Comparison of ENCODE assay signal across 24 cellular contexts in the genomic region with DNA sequence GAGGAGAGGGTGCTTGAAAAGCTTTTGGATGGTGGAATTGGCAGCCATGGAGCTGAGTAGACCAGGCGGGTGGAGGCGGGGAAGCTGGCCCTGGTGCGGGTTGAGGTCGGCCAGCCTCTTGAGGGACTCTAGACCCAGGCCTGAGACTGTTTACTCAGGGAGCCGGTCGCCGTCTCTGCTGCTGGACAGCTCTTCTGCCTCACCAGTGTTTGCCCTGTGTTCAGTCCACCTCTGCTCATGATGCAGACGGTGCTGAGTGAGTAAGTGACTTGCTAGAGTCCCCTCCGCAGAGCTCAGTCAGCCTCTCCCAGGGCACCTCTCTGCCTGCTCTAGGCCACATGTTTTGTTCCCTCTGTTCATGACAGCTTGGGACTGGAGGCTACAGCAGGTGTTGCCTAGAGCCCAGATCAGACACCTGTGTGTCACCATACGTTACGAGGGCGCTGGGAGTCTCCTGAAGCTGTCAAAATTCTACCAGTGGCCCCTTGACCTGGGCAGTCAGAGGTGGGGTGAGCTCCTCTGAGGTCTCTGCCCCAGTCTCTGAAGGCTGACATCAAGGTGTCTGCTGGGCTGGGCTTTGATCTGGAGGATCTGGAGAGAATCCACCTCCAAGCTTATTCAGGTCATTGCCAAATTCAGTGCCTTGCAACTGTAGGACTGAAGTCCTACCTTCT.
DNase-seq lines count a peak whose midpoint lies in the region; ATAC-seq, FAIRE-seq and TF ChIP-seq lines count a peak whose summit lies in the region.
"Had no signal": no experiment of that assay in that cellular context is flagged by ENCODE, and none has a peak within 500 bp of the region (broad histone marks: within the 10 kb centered on the region; RNA-seq: fewer than 3 reads in every experiment).

No MANE protein-coding gene starts in this region.

- H3K27me3 ChIP-seq in PC-3 (ENCODE audit: low read length) (no peaks in the 10 kb centered on the region), left lung (peaks cover 12 to 48% of the 10 kb centered on the region in 2 donors), pancreas (peaks cover 0 to 7% (median 0%) of the 10 kb centered on the region in 4 donors)
- H3K27me3 ChIP-seq: adrenal gland had no signal

- H3K4me1 ChIP-seq in PC-3 (ENCODE audit: insufficient read depth, low read length) (no peaks in the 10 kb centered on the region), left lung (no peaks in the 10 kb centered on the region), pancreas (no peaks in the 10 kb centered on the region)
- H3K4me1 ChIP-seq: adrenal gland, heart right ventricle, prostate gland had no signal

- POLR2A ChIA-PET in PC-3 (lab: Charles Lee; ENCODE audit: unreplicated experiment): no interaction called here

- H3K9me2 ChIP-seq in PC-3 (replicated peaks; ENCODE audit: low read length): no peaks in the 10 kb centered on the region

- TF ChIP-seq CTCF in PC-3 (conservative IDR thresholded peaks at IDR 0.05; ENCODE audit: low read depth, low read length) (no peak), left lung (IDR thresholded peaks at IDR 0.05) (no peak), pancreas (IDR thresholded peaks at IDR 0.05) (no peak)

- no peaks in the 10 kb centered on the region for H3K79me2 ChIP-seq in PC-3 (ENCODE audit: low read length)

- H3K36me3 ChIP-seq in PC-3 (ENCODE audit: low read depth, low read length) (no peaks in the 10 kb centered on the region), left lung (no peaks in the 10 kb centered on the region), pancreas (no peaks in the 10 kb centered on the region)
- H3K36me3 ChIP-seq: adrenal gland, BLaER1, heart right ventricle, prostate gland had no signal

- no peak for FAIRE-seq in pancreas (lab: Jason Lieb, UNC)
- FAIRE-seq: colon had no signal

- H3K27ac ChIP-seq in PC-3 (ENCODE audit: low read length) (no peak overlapping the region), left lung (no peak overlapping the region), pancreas (no peak overlapping the region)
- H3K27ac ChIP-seq: adrenal gland, BLaER1, heart right ventricle, prostate gland had no signal

- no peak overlapping the region for H2AFZ ChIP-seq in PC-3 (ENCODE audit: low read length)

- ATAC-seq in PC-3 (0 out of 2 replicates have a peak, but pooled peaks have one; percentile 37), left lung (peak; percentile 97), pancreas (peak in 3 of 4 donors; percentile 27 to 52 (median 39)), GM21447 (IDR thresholded peaks at IDR 0.05; ENCODE audit: unreplicated experiment) (no peak), HG03139 (IDR thresholded peaks at IDR 0.05; ENCODE audit: unreplicated experiment) (no peak)
- ATAC-seq: activated CD4-positive, alpha-beta T cell treated with anti-CD3 and anti-CD28 coated beads for 36 hours; heart right ventricle; left colon; T-helper 17 cell had no signal

- H3K4me2 ChIP-seq in PC-3 (ENCODE audit: low read length): no peak overlapping the region
- H3K4me2 ChIP-seq: BLaER1 had no signal

- 58 to 68% methylated on average over 12 of the region's 12 CpGs for WGBS in pancreas, 2 donors

- intact Hi-C loops in PC-3 (cut with micrococcal nuclease) (no loop called here), left lung (cut with DNase I) (no loop called here), pancreas (cut with DNase I) (no loop called here)

- no TSS peak for BruUV-seq in PC-3 (replicated peaks; lab: Mats Ljungman, UMichigan)

- peak; percentile 34 for DNase-seq in DMS53 treated with DMSO at 0.1 percent for 48 hours (lab: John Stamatoyannopoulos, UW; ENCODE audit: unreplicated experiment)
- DNase-seq in PC-3: no peak
- DNase-seq in left lung: peak in 1 of 2 donors; percentile 79
- DNase-seq in pancreas: peak in 1 of 6 donors; percentile 47
- DNase-seq in HK-2 (ENCODE audit: unreplicated experiment): no peak
- DNase-seq in NCI-H774 (lab: John Stamatoyannopoulos, UW): no peak
- DNase-seq: ACHN; activated CD4-positive, alpha-beta T cell treated with anti-CD3 and anti-CD28 coated beads for 36 hours; activated naive CD4-positive, alpha-beta T cell; activated T-cell treated with anti-CD3 and anti-CD28 coated beads, Interleukin-2, amount 50 U/mL, for 24 hours; adrenal gland; effector memory CD4-positive, alpha-beta T cell; foreskin fibroblast; heart right ventricle; KBM-7; left colon; NCI-H1436 treated with DMSO at 0.1 percent for 48 hours; NCI-H2107; T-helper 17 cell had no signal

- no peaks in the 10 kb centered on the region for H4K20me1 ChIP-seq in PC-3 (ENCODE audit: low read length)
- H4K20me1 ChIP-seq: BLaER1 had no signal

- H3K4me3 ChIP-seq in PC-3 (ENCODE audit: low read length): no peak overlapping the region
- no peak overlapping the region for H3K4me3 ChIP-seq in left lung
- no peak overlapping the region for H3K4me3 ChIP-seq in pancreas
- H3K4me3 ChIP-seq: adrenal gland, BLaER1, heart right ventricle, prostate gland had no signal

- H3K9me3 ChIP-seq in PC-3 (ENCODE audit: low read length) (no peaks in the 10 kb centered on the region), left lung (no peaks in the 10 kb centered on the region), pancreas (no peaks in the 10 kb centered on the region)
- H3K9me3 ChIP-seq: adrenal gland, BLaER1, heart right ventricle, prostate gland had no signal

- CTCF ChIA-PET in PC-3 (lab: Charles Lee): no interaction called here

- H3F3A ChIP-seq in PC-3 (ENCODE audit: low read length, unreplicated experiment): no peaks in the 10 kb centered on the region

- no peak overlapping the region for H3K9ac ChIP-seq in PC-3 (ENCODE audit: low read length)
- H3K9ac ChIP-seq: BLaER1 had no signal

Comparison
In these comparisons a context has a peak if more than half of its experiments do, and no peak if none do; other contexts are left out.
1. ATAC-seq: peak in PC-3 (single experiment), left lung (single experiment) and pancreas (3 of 4); none in GM21447 (single experiment) and HG03139 (single experiment).